21 cellular contexts compared by ENCODE assay signal in the genomic region with DNA sequence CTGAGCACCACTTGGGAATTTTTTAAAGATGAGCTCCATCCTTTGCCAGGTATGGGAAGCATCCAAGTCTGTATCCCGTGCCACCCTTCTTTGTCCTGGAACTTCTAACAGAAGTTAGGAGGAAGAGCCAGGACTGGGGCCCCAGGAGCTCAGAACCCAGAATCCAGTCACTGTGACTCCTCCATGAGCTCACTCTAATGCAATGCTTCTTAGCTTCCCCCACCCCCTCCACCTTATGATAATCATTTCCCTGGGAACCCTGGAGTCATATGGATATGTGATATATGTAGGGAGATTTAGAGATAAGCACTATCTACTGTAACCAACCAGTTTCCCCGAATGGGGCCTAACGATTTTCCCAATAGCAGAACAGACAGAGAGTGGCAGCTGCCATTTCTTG. TPM values are rescaled to one million over a fixed set of nuclear protein-coding genes. Genes with fewer than 3 reads are reported as not detected.
DNase-seq lines count a peak whose midpoint lies in the region; ATAC-seq and TF ChIP-seq lines count a peak whose summit lies in the region.
"Had no signal": no experiment of that assay in that cellular context is flagged by ENCODE, and none has a peak within 500 bp of the region (broad histone marks: within the 10 kb centered on the region; RNA-seq: fewer than 3 reads in every experiment).

No MANE protein-coding gene starts in this region.

- no peak overlapping the region for H3K4me2 ChIP-seq in GM23248 (ENCODE audit: unreplicated experiment)
- H3K4me2 ChIP-seq: GM23338 had no signal

- no peak overlapping the region for H3K9ac ChIP-seq in GM23248

- no peak overlapping the region for H3K4me3 ChIP-seq in GM23248
- H3K4me3 ChIP-seq in RWPE2 (ENCODE audit: severe bottlenecking), result no peak overlapping the region
- H3K4me3 ChIP-seq in uterus, result no peak overlapping the region
- H3K4me3 ChIP-seq: GM12878, GM23338 had no signal

- H3K27ac ChIP-seq in GM23248, result no peak overlapping the region
- no peak overlapping the region for H3K27ac ChIP-seq in RWPE2 (ENCODE audit: poor library complexity, severe bottlenecking)
- H3K27ac ChIP-seq in foreskin keratinocyte, result peak overlapping the region; percentile 62
- no peak overlapping the region for H3K27ac ChIP-seq in uterus

- H3K79me2 ChIP-seq in GM23248 (ENCODE audit: insufficient read depth), result no peaks in the 10 kb centered on the region

- no peaks in the 10 kb centered on the region for H4K20me1 ChIP-seq in GM23248 (ENCODE audit: insufficient read depth)

- ATAC-seq in RWPE2 (ENCODE audit: low read depth) (peak; percentile 14; the same call in 1 of the 3 replicates), foreskin keratinocyte (peak; percentile 62), esophagus mucosa (no peak)
- ATAC-seq: GM12878, GM23338, HCT116 had no signal

- H3K4me1 ChIP-seq in GM23248 (ENCODE audit: insufficient read depth) (no peaks in the 10 kb centered on the region), RWPE2 (ENCODE audit: insufficient read depth, poor library complexity, severe bottlenecking) (peaks cover 5% of the 10 kb centered on the region), foreskin keratinocyte (peaks cover 11% of the 10 kb centered on the region), uterus (no peaks in the 10 kb centered on the region)

- H3K9me2 ChIP-seq in GM23248 (ENCODE audit: insufficient read depth), result no peaks in the 10 kb centered on the region

- 36 to 40% methylated on average over 3 of the region's 3 CpGs for WGBS in GM23248 (ENCODE audit: low coverage in 1 of 2, low lambda C conversion rate in 2 of 2, missing lambda C conversion rate in 2 of 2), 2 experiments

- no peak overlapping the region for H2AFZ ChIP-seq in GM23248
- H2AFZ ChIP-seq: GM23338 had no signal

- DNase-seq in GM23248, result peak; percentile 10
- DNase-seq in RWPE2 (ENCODE audit: low spot score), result no peak
- DNase-seq in foreskin keratinocyte, result peak in 1 of 2 donors; percentile 79
- no peak for DNase-seq in uterus
- no peak for DNase-seq in NCI-H524 treated with DMSO at 0.1 percent for 48 hours (lab: John Stamatoyannopoulos, UW)
- DNase-seq: C1 segment of cervical spinal cord; Calu3; CD4-positive, alpha-beta memory T cell; COR-L47; DMS153; DND-41; GDM1; H9 had no signal

- no peak for TF ChIP-seq POLR2A in uterus (IDR thresholded peaks at IDR 0.05)

- in situ Hi-C loops in GM23248 (cut with MboI), result no loop called here

- H3K9me3 ChIP-seq in GM23248 (ENCODE audit: low read depth) (no peaks in the 10 kb centered on the region), RWPE2 (ENCODE audit: severe bottlenecking) (no peaks in the 10 kb centered on the region), uterus (no peaks in the 10 kb centered on the region)

- TF ChIP-seq CTCF in RWPE2 (IDR thresholded peaks at IDR 0.05; ENCODE audit: poor library complexity, severe bottlenecking) (no peak), foreskin keratinocyte (conservative IDR thresholded peaks at IDR 0.05) (no peak), uterus (IDR thresholded peaks at IDR 0.05) (no peak)

- intact Hi-C loops in uterus (cut with DNase I; ENCODE audit: low total_unique reads), result no loop called here

- H3K27me3 ChIP-seq in GM23248 (replicated peaks; ENCODE audit: insufficient read depth), result peaks cover 8% of the 10 kb centered on the region; the same call in 1 of the 2 replicates
- no peaks in the 10 kb centered on the region for H3K27me3 ChIP-seq in RWPE2 (ENCODE audit: insufficient read depth, poor library complexity, severe bottlenecking)
- no peaks in the 10 kb centered on the region for H3K27me3 ChIP-seq in foreskin keratinocyte
- H3K27me3 ChIP-seq in uterus, result no peaks in the 10 kb centered on the region

- H3K36me3 ChIP-seq in GM23248 (ENCODE audit: low read depth) (no peaks in the 10 kb centered on the region), RWPE2 (ENCODE audit: low read depth) (no peaks in the 10 kb centered on the region), uterus (no peaks in the 10 kb centered on the region)

- H3F3A ChIP-seq in GM23248 (ENCODE audit: insufficient read depth), result no peaks in the 10 kb centered on the region

RNA-seq across cellular contexts. Expression of a gene that starts 0.8 kb away (rescaled TPM):
- total RNA-seq in GM23248 (2014; rRNA removed; shearing (Covaris generic)), result not detected in 2 replicates
- not detected in 2 replicates for polyA plus RNA-seq in GM23248 (2016; fragmentation: Nextera tagmentation; extraction: Ambion mirVana)
- total RNA-seq in foreskin keratinocyte, result 0.24 and 0.32 TPM in 2 replicates
- polyA plus RNA-seq in foreskin keratinocyte, result 0.22 and 0.44 TPM in 2 replicates
- 3.5 TPM for total RNA-seq in esophagus mucosa
- not detected for total RNA-seq in uterus
- total RNA-seq: A172; A673; Calu3; CD4-positive, alpha-beta memory T cell; GM12878; GM23338; H4; H9 had no signal
- polyA plus RNA-seq: BJ; CD4-positive, alpha-beta memory T cell; GM12878; GM23338 had no signal

RNA-seq across cellular contexts. Expression of a gene that starts 24.2 kb away (rescaled TPM):
- total RNA-seq in GM23248 (2014; rRNA removed; shearing (Covaris generic)), result not detected in 2 replicates
- polyA plus RNA-seq in GM23248 (2016; fragmentation: Nextera tagmentation; extraction: Ambion mirVana), result not detected in 2 replicates
- 0.18 TPM in 1 of 2 replicates, not detected in the other for total RNA-seq in foreskin keratinocyte
- 0.14 and 0.16 TPM in 2 replicates for polyA plus RNA-seq in foreskin keratinocyte
- total RNA-seq in esophagus mucosa, result not detected
- not detected for total RNA-seq in uterus
- total RNA-seq: A172; A673; Calu3; CD4-positive, alpha-beta memory T cell; GM12878; GM23338; H4; H9 had no signal
- polyA plus RNA-seq: BJ; CD4-positive, alpha-beta memory T cell; GM12878; GM23338 had no signal

RNA-seq across cellular contexts. Expression of a gene that starts 37.6 kb away (rescaled TPM):
- not detected in 2 replicates for total RNA-seq in GM23248 (2014; rRNA removed; shearing (Covaris generic))
- polyA plus RNA-seq in GM23248 (2016; fragmentation: Nextera tagmentation; extraction: Ambion mirVana) (not detected in 2 replicates), foreskin keratinocyte (9.4 and 21.8 TPM in 2 replicates)
- total RNA-seq in foreskin keratinocyte (7.7 and 12.7 TPM in 2 replicates), esophagus mucosa (1,843 TPM), uterus (not detected)
- total RNA-seq: A172; A673; Calu3; CD4-positive, alpha-beta memory T cell; GM12878; GM23338; H4; H9 had no signal
- polyA plus RNA-seq: BJ; CD4-positive, alpha-beta memory T cell; GM12878; GM23338 had no signal

RNA-seq across cellular contexts. Expression of a gene that starts 37.9 kb away (rescaled TPM):
- 0.76 and 1.1 TPM in 2 replicates for total RNA-seq in GM23248 (2014; rRNA removed; shearing (Covaris generic))
- 0.68 and 1.2 TPM in 2 replicates for polyA plus RNA-seq in GM23248 (2016; fragmentation: Nextera tagmentation; extraction: Ambion mirVana)
- 1.5 and 2.1 TPM in 2 replicates for total RNA-seq in foreskin keratinocyte
- polyA plus RNA-seq in foreskin keratinocyte, result 1.5 and 2.6 TPM in 2 replicates
- total RNA-seq in esophagus mucosa, result 145 TPM
- total RNA-seq in uterus, result not detected
- total RNA-seq: A172; A673; CD4-positive, alpha-beta memory T cell; GM23338; H4; H9 had no signal
- polyA plus RNA-seq: CD4-positive, alpha-beta memory T cell; GM23338 had no signal

RNA-seq across cellular contexts. Expression of a gene that starts 55.3 kb away (rescaled TPM):
- total RNA-seq in GM23248 (2014; rRNA removed; shearing (Covaris generic)), result not detected in 2 replicates
- polyA plus RNA-seq in GM23248 (2016; fragmentation: Nextera tagmentation; extraction: Ambion mirVana) (not detected in 2 replicates), foreskin keratinocyte (0.22 and 0.35 TPM in 2 replicates)
- total RNA-seq in foreskin keratinocyte (0.25 and 0.44 TPM in 2 replicates), esophagus mucosa (10,043 TPM), uterus (under 1 TPM in 2 of 4 donors, not detected in 2; 0.69 to 0.70 TPM)
- total RNA-seq: A172; A673; CD4-positive, alpha-beta memory T cell; GM12878; GM23338; H4; H9 had no signal
- polyA plus RNA-seq: BJ; CD4-positive, alpha-beta memory T cell; GM12878; GM23338 had no signal

Comparison
In these comparisons a context has a peak if more than half of its experiments do, and no peak if none do; other contexts are left out.
1. RNA of a gene that starts 37.6 kb away (total RNA-seq): 1,843 TPM in esophagus mucosa (single experiment); 7.7 to 12.7 TPM in foreskin keratinocyte, not detected in GM23248 and not detected in uterus; every median in the first group is over 100 times any median in the second.